23 cellular contexts compared by ENCODE assay signal in genomic region chr17:66044083-66044482, GRCh38.
"Had no signal": no experiment of that assay in that cellular context is flagged by ENCODE, and none has a peak within 500 bp of the region (broad histone marks: within the 10 kb centered on the region; RNA-seq: fewer than 3 reads in every experiment).

No MANE protein-coding gene starts in this region.

- H3K4me1 ChIP-seq: left ventricle myocardium inferior, neural progenitor cell, right atrium auricular region, right lobe of liver, suprapubic skin, tibial artery, upper lobe of right lung had no signal

- H3K9me3 ChIP-seq: left ventricle myocardium inferior, neutrophil, right atrium auricular region, right lobe of liver, suprapubic skin, thoracic aorta, tibial artery, upper lobe of right lung had no signal

- H2AFZ ChIP-seq: neural progenitor cell had no signal

- H3K36me3 ChIP-seq: left ventricle myocardium inferior, neural progenitor cell, neutrophil, right atrium auricular region, right lobe of liver, suprapubic skin, thoracic aorta, tibial artery, upper lobe of right lung had no signal

- H3K27me3 ChIP-seq: neural progenitor cell, neutrophil, right atrium auricular region, right lobe of liver, suprapubic skin, tibial artery, upper lobe of right lung had no signal

- H3K27ac ChIP-seq: left ventricle myocardium inferior, neural progenitor cell, neutrophil, right atrium auricular region, right lobe of liver, suprapubic skin, thoracic aorta, tibial artery, upper lobe of right lung had no signal

- FAIRE-seq: islet of Langerhans, urothelium cell line had no signal

- H3K4me3 ChIP-seq: left ventricle myocardium inferior, lung, neural progenitor cell, right atrium auricular region, right lobe of liver, suprapubic skin, thoracic aorta, tibial artery, upper lobe of right lung had no signal

- ATAC-seq: natural killer cell; right lobe of liver; stimulated activated effector memory CD8-positive, alpha-beta T cell treated with anti-CD3 and anti-CD28 coated beads, Interleukin-12 subunit alpha, Interleukin-12 subunit beta, amount 100 ng/mL, for 72 hours; upper lobe of right lung had no signal

- H3K4me2 ChIP-seq: neural progenitor cell had no signal

- DNase-seq: hypothalamus; immature natural killer cell; left ventricle myocardium inferior; mesendoderm; naive B cell; natural killer cell; nephron progenitor cell; occipital lobe; right lobe of liver; stimulated activated CD4-positive, alpha-beta T cell treated with anti-CD3 and anti-CD28 coated beads, Interleukin-4, amount 100 ng/mL, for 24 hours; stimulated activated naive CD4-positive, alpha-beta T cell; tibial artery; trophoblast cell; upper lobe of right lung had no signal

- H3K9ac ChIP-seq: neural progenitor cell had no signal
